ENCODE assay signal across 8 cellular contexts in the genomic region with DNA sequence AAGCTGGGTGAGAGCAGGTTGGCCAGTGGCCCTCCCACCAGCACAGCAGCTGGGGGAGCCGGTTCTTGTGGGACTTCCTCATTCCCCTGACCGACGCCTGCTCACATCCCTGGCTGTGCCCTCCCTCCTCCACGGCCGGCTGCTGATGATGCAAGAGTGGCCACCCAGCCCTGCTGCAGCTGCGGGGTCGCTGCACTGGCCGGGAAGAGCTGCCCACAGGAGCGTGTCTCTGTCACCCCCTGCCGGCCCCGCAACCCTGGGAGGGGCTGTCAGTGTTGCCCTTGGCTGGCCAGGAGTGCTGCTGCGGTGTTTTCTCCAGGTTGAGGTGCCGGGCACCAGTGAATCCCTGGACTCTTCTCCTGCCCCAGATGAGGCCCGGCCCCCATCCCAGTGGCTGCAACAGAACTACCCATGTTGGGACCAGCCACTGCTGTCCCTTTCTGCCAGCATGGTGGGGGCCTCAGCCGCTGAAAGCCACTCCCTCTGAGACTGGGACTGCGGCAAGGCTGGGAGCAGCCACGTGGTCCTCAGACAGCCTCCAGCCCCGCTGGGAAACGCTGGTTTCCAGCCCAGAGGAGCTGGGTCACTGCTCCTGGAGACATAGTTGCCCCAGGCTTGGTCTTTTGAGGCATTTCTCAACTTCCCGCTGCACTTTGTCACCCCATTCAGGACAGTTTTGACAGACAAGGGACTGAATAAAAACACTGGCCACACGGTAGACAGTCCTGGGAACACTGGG. TPM values are rescaled to one million over a fixed set of nuclear protein-coding genes. Genes with fewer than 3 reads are reported as not detected.
DNase-seq lines count a peak whose midpoint lies in the region; ATAC-seq and TF ChIP-seq lines count a peak whose summit lies in the region.

No MANE protein-coding gene starts in this region.

- intact Hi-C loops in lower leg skin (cut with DNase I; ENCODE audit: low total_unique reads) (no loop called here), tibial artery (cut with DNase I; ENCODE audit: low total_unique reads) (no loop called here)

- TF ChIP-seq CTCF in lower leg skin (IDR thresholded peaks at IDR 0.05), result no peak
- TF ChIP-seq CTCF in tibial artery (IDR thresholded peaks at IDR 0.05), result no peak

- peaks cover 0 to 14% (median 0%) of the 10 kb centered on the region in 3 donors for H3K36me3 ChIP-seq in tibial artery

- in situ Hi-C loops in T47D (cut with HindIII; ENCODE audit: low pct_unique_long_range_greater_than_20kb, low sequenced_read_pairs), result no loop called here

- H3K4me1 ChIP-seq in tibial artery, result peaks cover 0 to 23% (median 0%) of the 10 kb centered on the region in 4 donors

- H3K27ac ChIP-seq in tibial artery, result no peak overlapping the region

- DNase-seq in GM04503 (ENCODE audit: low read depth) (peak; percentile 44), NCI-H2196 treated with DMSO at 0.1 percent for 48 hours (lab: John Stamatoyannopoulos, UW; ENCODE audit: unreplicated experiment) (peak; percentile 44), T47D (ENCODE audit: low read depth in 1 of 2, low spot score in 1 of 2) (peak; percentile 96), lower leg skin (ENCODE audit: low spot score in 2 of 2) (no peak), tibial artery (peak in 1 of 2 donors; percentile 70), NCI-H2227 treated with DMSO at 0.1 percent for 48 hours (lab: John Stamatoyannopoulos, UW) (no peak)

- no peak for TF ChIP-seq POLR2A in lower leg skin (IDR thresholded peaks at IDR 0.05)

- ATAC-seq in GM21515 (IDR thresholded peaks at IDR 0.05; ENCODE audit: unreplicated experiment) (no peak), GM18870 (IDR thresholded peaks at IDR 0.05; ENCODE audit: unreplicated experiment) (no peak)

- H3K9me3 ChIP-seq in tibial artery, result no peaks in the 10 kb centered on the region

- 17 to 31% methylated on average over 18 to 19 of the region's 21 CpGs for WGBS in lower leg skin, 2 donors

- H3K4me3 ChIP-seq in lower leg skin (ENCODE audit: low read depth, poor library complexity, severe bottlenecking), result peak overlapping the region; percentile 11
- peak overlapping the region; percentile 6 to 32 for H3K4me3 ChIP-seq in tibial artery

- H3K27me3 ChIP-seq in tibial artery, result no peaks in the 10 kb centered on the region

RNA-seq across cellular contexts. Expression of gene CARD9, which starts 0.7 kb away (rescaled TPM):
- 1 to 10 TPM; 2.4 to 4.2 (median 3.2) TPM for total RNA-seq in lower leg skin

RNA-seq across cellular contexts. Expression of gene DNLZ, which starts 9.2 kb away (rescaled TPM):
- 10 to 100 TPM; 30.9 to 64.6 (median 44.1) TPM for total RNA-seq in lower leg skin

RNA-seq across cellular contexts. Expression of gene SNAPC4, which starts 27.2 kb away (rescaled TPM):
- 1 to 10 TPM; 5.9 to 9.9 (median 9.6) TPM for total RNA-seq in lower leg skin

RNA-seq across cellular contexts. Expression of gene ENTR1, which starts 37.7 kb away (rescaled TPM):
- total RNA-seq in lower leg skin, result 10 to 100 TPM; 29.8 to 46.2 (median 36.6) TPM

RNA-seq across cellular contexts. Expression of gene PMPCA, which starts 37.7 kb away (rescaled TPM):
- 10 to 100 TPM; 35.9 to 59.6 (median 38.1) TPM for total RNA-seq in lower leg skin

Comparison
In these comparisons a context has a peak if more than half of its experiments do, and no peak if none do; other contexts are left out.
1. DNase-seq: peak in GM04503 (single experiment), NCI-H2196 treated with DMSO at 0.1 percent for 48 hours (single experiment) and T47D (2 of 2); none in lower leg skin (0 of 2) and NCI-H2227 treated with DMSO at 0.1 percent for 48 hours (single experiment).